8 cellular contexts compared by ENCODE assay signal in genomic region chr10:43204943-43205671, GRCh38.
DNase-seq lines count a peak whose midpoint lies in the region; ATAC-seq, FAIRE-seq and TF ChIP-seq lines count a peak whose summit lies in the region.

No MANE protein-coding gene starts in this region.

- peak; percentile 50 for ATAC-seq in GM21576 (IDR thresholded peaks at IDR 0.05; ENCODE audit: unreplicated experiment)
- peak; percentile 41 for ATAC-seq in K562

- peaks cover 7% of the 10 kb centered on the region; the same call in 2 of the 3 replicates for H3K79me2 ChIP-seq in K562 (ENCODE audit: control insufficient read depth, insufficient read depth, low read length)

- no peak overlapping the region for H3K27ac ChIP-seq in K562 (ENCODE audit: extremely low read depth, low read depth, low read length)

- no peak for TF ChIP-seq POLR2A in K562 (conservative IDR thresholded peaks at IDR 0.05)

- H3K9ac ChIP-seq in K562 (ENCODE audit: insufficient read depth in 1 of 2, low read depth in 2 of 2, low read length in 2 of 2): peak overlapping the region in 1 of 2 experiments; percentile 45; a peak in 2 of 4 replicates

- no peaks in the 10 kb centered on the region for H3K9me3 ChIP-seq in K562 (replicated peaks; ENCODE audit: control insufficient read depth, insufficient read depth, low read depth, low read length)

- peak; percentile 22 to 66; a peak in 3 of 4 replicates for TF ChIP-seq RAD21 in K562 (CRISPR knock-in tag; conservative IDR thresholded peaks at IDR 0.05 in 1 of 2, IDR thresholded peaks at IDR 0.05 in 1 of 2)

- H3K4me1 ChIP-seq in K562 (replicated peaks in 1 of 2; ENCODE audit: control insufficient read depth in 2 of 2, insufficient read depth in 2 of 2, low read length in 2 of 2): peaks cover 10 to 66% of the 10 kb centered on the region in 2 experiments; a peak in 3 of 5 replicates

- peaks cover 15% of the 10 kb centered on the region; the same call in 2 of the 3 replicates for H3K36me3 ChIP-seq in K562 (ENCODE audit: control insufficient read depth, insufficient read depth, low read length)

- CTCF ChIA-PET in GM10248 (lab: Yijun Ruan, JAX) (interaction anchor here (1.0 to 3.8 kb wide), 23 partner anchors 9 to 377 kb away, joined by 3 to 33 read pairs (median 4); partner anchors contain the start of gene HNRNPF), K562 (lab: Yijun Ruan, JAX; ENCODE audit: low intra/inter-chr PET ratio) (interaction anchor here (0.7 to 0.9 kb wide), 2 partner anchors 254 to 255 kb away, joined by 3 read pairs; no protein-coding TSS in a partner anchor)

- TF ChIP-seq EP300 in K562 (IDR thresholded peaks at IDR 0.05; ENCODE audit: low read length): no peak

- H3K9me1 ChIP-seq in K562 (ENCODE audit: control insufficient read depth, insufficient read depth, low read length): no peaks in the 10 kb centered on the region

- H3K27me3 ChIP-seq in K562 (ENCODE audit: control insufficient read depth in 2 of 2, insufficient read depth in 2 of 2, low read length in 2 of 2): 0 out of 5 replicates have a peak, but pooled peaks cover 0 to 8% of the 10 kb centered on the region in 2 experiments

- peak; percentile 87 for FAIRE-seq in K562 (lab: Jason Lieb, UNC)

- intact Hi-C loops in K562 (cut with micrococcal nuclease): loop anchor here (1.0 to 5.0 kb wide), 2 partner anchors 68 to 143 kb away; partner anchors contain the start of gene CSGALNACT2

- H2AFZ ChIP-seq in K562 (ENCODE audit: low read depth, low read length): peak overlapping the region; percentile 46; the same call in 1 of the 2 replicates

- H3K4me2 ChIP-seq in K562 (ENCODE audit: insufficient read depth, low read length): no peak overlapping the region

- peaks cover 12% of the 10 kb centered on the region; the same call in 1 of the 2 replicates for H4K20me1 ChIP-seq in K562 (replicated peaks; ENCODE audit: control insufficient read depth, insufficient read depth, low read length)

- BruUV-seq in K562 (replicated peaks; lab: Mats Ljungman, UMichigan): no TSS peak

- TF ChIP-seq CTCF in GM10248 (IDR thresholded peaks at IDR 0.05; ENCODE audit: control extremely low read depth, extremely low read depth, low read depth, missing control alignments): peak; percentile 90
- peak; percentile 78 to 94 (median 94) for TF ChIP-seq CTCF in K562 (IDR thresholded peaks at IDR 0.05 in 2 of 3, conservative IDR thresholded peaks at IDR 0.05 in 1 of 3; ENCODE audit: insufficient read depth in 2 of 3, low read depth in 1 of 3, low read length in 3 of 3)

- WGBS in K562 (ENCODE audit: insufficient coverage, low coverage, missing lambda C conversion rate): 39% methylated on average over 10 of the region's 11 CpGs

- in situ Hi-C loops in K562 (cut with MboI): no loop called here

- POLR2A ChIA-PET in GM10248 (lab: Yijun Ruan, JAX): no interaction called here
- POLR2A ChIA-PET in K562 (lab: Yijun Ruan, JAX): interaction anchor here (2.8 kb wide), 1 partner anchor 9 kb away, joined by 12 read pairs; no protein-coding TSS in a partner anchor

- H3K4me3 ChIP-seq in K562: no peak overlapping the region

- DNase-seq in GM10248 (ENCODE audit: extremely low spot score) (peak; percentile 83), HuH-7 (ENCODE audit: low spot score) (peak; percentile 71), SW480 (ENCODE audit: low spot score) (peak; percentile 50), K562 (ENCODE audit: extremely low read depth in 1 of 4, low spot score in 3 of 4) (peak; percentile 64 to 83 (median 68)), islet precursor cell (peak; percentile 91), cerebellar nuclear complex (lab: John Stamatoyannopoulos, UW) (no peak)
- peak; percentile 36 for DNase-seq in stimulated activated CD4-positive, alpha-beta T cell treated with anti-CD3 and anti-CD28 coated beads, Interleukin-2, amount 100 ng/mL, for 4 hours (ENCODE audit: low read depth)

TF ChIP-seq in K562, 482 proteins besides CTCF, POLR2A, EP300 and RAD21 (continues in another document):
- TF ChIP-seq ZNF431 (CRISPR knock-in tag; IDR thresholded peaks at IDR 0.05) (0 out of 2 replicates have a peak, but pooled peaks have one; percentile 38), EGR1 (conservative IDR thresholded peaks at IDR 0.05) (peak; percentile 78), RNF2 (IDR thresholded peaks at IDR 0.05) (no peak), CEBPB (tag; IDR thresholded peaks at IDR 0.05) (peak; percentile 67), JUND (IDR thresholded peaks at IDR 0.05; ENCODE audit: borderline replicate concordance, low read depth, low read length) (0 out of 2 replicates have a peak, but pooled peaks have one; percentile 14), JUND (tag; IDR thresholded peaks at IDR 0.05; ENCODE audit: borderline replicate concordance, low read depth, low read length) (no peak), RUNX1 (IDR thresholded peaks at IDR 0.05; ENCODE audit: low read depth) (0 out of 2 replicates have a peak, but pooled peaks have one; percentile 14), MLLT1 (IDR thresholded peaks at IDR 0.05) (0 out of 4 replicates have a peak, but pooled peaks of 1 of the 2 experiments have one; percentile 22), ZNF121 (CRISPR knock-in tag; conservative IDR thresholded peaks at IDR 0.05) (peak; percentile 97), PKNOX1 (IDR thresholded peaks at IDR 0.05) (peak; percentile 65), HBP1 (CRISPR knock-in tag; IDR thresholded peaks at IDR 0.05) (no peak), ZNF280B (CRISPR knock-in tag; IDR thresholded peaks at IDR 0.05) (no peak), CREM (IDR thresholded peaks at IDR 0.05; ENCODE audit: low read depth) (peak; percentile 47; the same call in 1 of the 2 replicates), STAG1 (CRISPR knock-in tag; IDR thresholded peaks at IDR 0.05; ENCODE audit: borderline replicate concordance) (peak; percentile 39), VEZF1 (CRISPR knock-in tag; IDR thresholded peaks at IDR 0.05) (0 out of 2 replicates have a peak, but pooled peaks have one; percentile 25)

Comparison
In these comparisons a context has a peak if more than half of its experiments do, and no peak if none do; other contexts are left out.
1. DNase-seq: peak in GM10248 (single experiment), HuH-7 (single experiment), SW480 (single experiment), K562 (4 of 4), islet precursor cell (single experiment) and stimulated activated CD4-positive, alpha-beta T cell treated with anti-CD3 and anti-CD28 coated beads, Interleukin-2, amount 100 ng/mL, for 4 hours (single experiment); none in cerebellar nuclear complex (0 of 2).